8 cellular contexts compared by ENCODE assay signal in the genomic region with DNA sequence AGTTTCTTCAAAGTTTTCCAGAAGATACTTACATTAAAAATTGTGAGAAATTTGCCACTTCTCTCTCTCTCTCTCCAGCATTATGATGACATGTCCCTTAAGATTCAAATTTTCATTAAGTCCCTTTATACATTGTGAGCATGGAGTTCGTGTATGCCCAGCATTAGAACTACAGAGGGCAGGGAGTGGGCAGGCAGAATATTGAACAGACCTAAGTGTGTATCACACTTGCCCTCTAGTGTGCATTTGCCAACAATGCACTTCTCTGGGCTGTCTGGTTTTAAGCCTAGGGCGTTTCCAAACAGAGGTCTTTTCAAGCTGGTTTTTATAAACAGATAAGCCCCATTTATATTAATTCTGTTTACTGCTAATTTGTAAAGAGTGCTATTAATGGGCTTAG. TPM values are rescaled to one million over a fixed set of nuclear protein-coding genes. Genes with fewer than 3 reads are reported as not detected.
DNase-seq lines count a peak whose midpoint lies in the region; ATAC-seq and FAIRE-seq lines count a peak whose summit lies in the region.

No MANE protein-coding gene starts in this region.

- no peaks in the 10 kb centered on the region for H3K36me3 ChIP-seq in mesendoderm (ENCODE audit: control insufficient read depth, insufficient read depth, low read length)

- peaks cover 12 to 35% of the 10 kb centered on the region in 2 donors for H3K27me3 Mint-ChIP-seq in effector memory CD8-positive, alpha-beta T cell

- no peak overlapping the region for H3K4ac ChIP-seq in mesendoderm (ENCODE audit: low read depth, low read length)

- H3K79me1 ChIP-seq in mesendoderm (ENCODE audit: low read length) = no peaks in the 10 kb centered on the region

- no peak overlapping the region for H2BK5ac ChIP-seq in mesendoderm (ENCODE audit: low read length)

- no peak overlapping the region for H2BK120ac ChIP-seq in mesendoderm (ENCODE audit: low read depth, low read length)

- H3K79me2 ChIP-seq in mesendoderm (ENCODE audit: control insufficient read depth, insufficient read depth, low read length) = no peaks in the 10 kb centered on the region

- H2AK5ac ChIP-seq in mesendoderm (ENCODE audit: low read length) = no peak overlapping the region

- H3K4me2 ChIP-seq in mesendoderm (ENCODE audit: low read length) = no peak overlapping the region

- no CpG with 5 or more reads among the region's 2 CpGs for WGBS in mesendoderm (ENCODE audit: extremely low coverage, insufficient coverage, low lambda C conversion rate)

- no peak overlapping the region for H2BK15ac ChIP-seq in mesendoderm (replicated peaks; ENCODE audit: low read depth)

- no peak overlapping the region for H3K18ac ChIP-seq in mesendoderm (ENCODE audit: low read length)

- H3K27me3 ChIP-seq in mesendoderm (ENCODE audit: insufficient read depth, low read length, poor library complexity) = no peaks in the 10 kb centered on the region

- H3K9ac ChIP-seq in mesendoderm (ENCODE audit: low read length) = no peak overlapping the region

- peak; percentile 51 to 56 for ATAC-seq in activated CD4-positive, CD25-positive, alpha-beta regulatory T cell treated with anti-CD3 and anti-CD28 coated beads, Interleukin-2, amount 50 U/mL, for 24 hours
- ATAC-seq in GM21360 (IDR thresholded peaks at IDR 0.05; ENCODE audit: unreplicated experiment) (peak; percentile 95), HG03457 (IDR thresholded peaks at IDR 0.05; ENCODE audit: unreplicated experiment) (peak; percentile 79)
- ATAC-seq in effector memory CD8-positive, alpha-beta T cell (replicated peaks) = peak; percentile 76

- peaks cover 0 to 3% of the 10 kb centered on the region in 2 donors for H3K4me1 Mint-ChIP-seq in effector memory CD8-positive, alpha-beta T cell (ENCODE audit: low read depth in 2 of 2)

- peaks cover 2% of the 10 kb centered on the region for H3K36me3 Mint-ChIP-seq in effector memory CD8-positive, alpha-beta T cell (ENCODE audit: insufficient read depth)

- no peak overlapping the region for H4K5ac ChIP-seq in mesendoderm (ENCODE audit: low read length)

- no peak overlapping the region for H3K27ac ChIP-seq in mesendoderm (ENCODE audit: low read depth, low read length)

- H3K4me1 ChIP-seq in mesendoderm (ENCODE audit: control insufficient read depth, low read depth, low read length) = no peaks in the 10 kb centered on the region

- DNase-seq in activated CD4-positive, CD25-positive, alpha-beta regulatory T cell treated with anti-CD3 and anti-CD28 coated beads, Interleukin-2, amount 50 U/mL, for 72 hours = no peak
- peak; percentile 57 for DNase-seq in RCC 7860 (ENCODE audit: low spot score)
- no peak for DNase-seq in effector memory CD8-positive, alpha-beta T cell
- DNase-seq in mesendoderm = peak; percentile 29
- DNase-seq in UCSD-AML1 (lab: John Stamatoyannopoulos, UW; ENCODE audit: unreplicated experiment) = no peak

- H3K56ac ChIP-seq in mesendoderm (ENCODE audit: low read length) = no peak overlapping the region

- H3K4me3 ChIP-seq in mesendoderm (ENCODE audit: low read length) = no peak overlapping the region

- H3K4me3 Mint-ChIP-seq in effector memory CD8-positive, alpha-beta T cell = no peak overlapping the region

- H3K27ac Mint-ChIP-seq in effector memory CD8-positive, alpha-beta T cell = no peak overlapping the region

- H4K8ac ChIP-seq in mesendoderm (ENCODE audit: low read depth, low read length) = no peak overlapping the region

- no peaks in the 10 kb centered on the region for H3K9me3 Mint-ChIP-seq in effector memory CD8-positive, alpha-beta T cell

- H3K23ac ChIP-seq in mesendoderm (ENCODE audit: low read length) = no peak overlapping the region

- FAIRE-seq in RCC 7860 (lab: Jason Lieb, UNC) = peak; percentile 85

RNA-seq across cellular contexts. Expression of a gene that starts 28.3 kb away (rescaled TPM):
- polyA plus RNA-seq in mesendoderm (2013, experiment 1 of 2) = 157 TPM
- polyA plus RNA-seq in mesendoderm (2013, experiment 2 of 2) = 149 TPM

Comparison
In these comparisons a context has a peak if more than half of its experiments do, and no peak if none do; other contexts are left out.
1. DNase-seq: peak in RCC 7860 (single experiment) and mesendoderm (single experiment); none in activated CD4-positive, CD25-positive, alpha-beta regulatory T cell treated with anti-CD3 and anti-CD28 coated beads, Interleukin-2, amount 50 U/mL, for 72 hours (single experiment), effector memory CD8-positive, alpha-beta T cell (0 of 3) and UCSD-AML1 (single experiment).
2. Peak in every context shown above with its lines, with median percentiles within 50 percentile points of each other: ATAC-seq.